ENCODE assay signal across 23 cellular contexts in genomic region chr4:176309772-176310171, GRCh38. TPM values are rescaled to one million over a fixed set of nuclear protein-coding genes. Genes with fewer than 3 reads are reported as not detected.
DNase-seq lines count a peak whose midpoint lies in the region; ATAC-seq and TF ChIP-seq lines count a peak whose summit lies in the region.
"Had no signal": no experiment of that assay in that cellular context is flagged by ENCODE, and none has a peak within 500 bp of the region (broad histone marks: within the 10 kb centered on the region; RNA-seq: fewer than 3 reads in every experiment).

No MANE protein-coding gene starts in this region.

- H3K9me3 Mint-ChIP-seq in HFFc6 = no peaks in the 10 kb centered on the region
- H3K9me3 Mint-ChIP-seq: IgD-negative memory B cell; mesothelial cell of epicardium; neural progenitor cell; stimulated activated naive CD8-positive, alpha-beta T cell treated with anti-CD3 and anti-CD28 coated beads, Interleukin-15, Interleukin-2, amounts not matched to agents 100 ng/mL and 50 ng/mL, for 24 hours had no signal

- H3K36me3 Mint-ChIP-seq in HFFc6 (ENCODE audit: low read depth) = no peaks in the 10 kb centered on the region
- H3K36me3 Mint-ChIP-seq: mesothelial cell of epicardium, neural progenitor cell had no signal

- H3K4me3 Mint-ChIP-seq in HFFc6 = no peak overlapping the region
- H3K4me3 Mint-ChIP-seq: B cell; mesothelial cell of epicardium; neural progenitor cell; stimulated activated naive CD8-positive, alpha-beta T cell treated with anti-CD3 and anti-CD28 coated beads, Interleukin-15, Interleukin-2, amounts not matched to agents 100 ng/mL and 50 ng/mL, for 24 hours had no signal

- ATAC-seq in HG02588 (IDR thresholded peaks at IDR 0.05; ENCODE audit: unreplicated experiment) = no peak
- no peak for ATAC-seq in GM21723 (IDR thresholded peaks at IDR 0.05; ENCODE audit: unreplicated experiment)
- ATAC-seq: left cardiac atrium, psoas muscle had no signal

- H3K27ac Mint-ChIP-seq in HFFc6 = no peak overlapping the region; the same call in 1 of the 2 replicates
- H3K27ac Mint-ChIP-seq: B cell; IgD-negative memory B cell; mesothelial cell of epicardium; neural progenitor cell; stimulated activated naive CD8-positive, alpha-beta T cell treated with anti-CD3 and anti-CD28 coated beads, Interleukin-15, Interleukin-2, amounts not matched to agents 100 ng/mL and 50 ng/mL, for 24 hours had no signal

- no peaks in the 10 kb centered on the region; the same call in none of the 2 replicates for H3K27me3 Mint-ChIP-seq in HFFc6 (ENCODE audit: insufficient read depth)

- no peak overlapping the region for H3K4me3 ChIP-seq in epithelial cell of esophagus (ENCODE audit: low read length)
- H3K4me3 ChIP-seq: dorsolateral prefrontal cortex, neural progenitor cell, psoas muscle, skin epidermis, tibial nerve had no signal

- peaks cover 26% of the 10 kb centered on the region for H3K4me1 Mint-ChIP-seq in HFFc6 (ENCODE audit: low read depth)
- H3K4me1 Mint-ChIP-seq: mesothelial cell of epicardium had no signal

- TF ChIP-seq CTCF in HFFc6 (IDR thresholded peaks at IDR 0.05) (no peak), epithelial cell of esophagus (IDR thresholded peaks at IDR 0.05; ENCODE audit: insufficient read depth, low read depth, low read length, missing control alignments) (no peak)

- peak; percentile 23 for DNase-seq in HFFc6
- peak; percentile 14 for DNase-seq in M059J (ENCODE audit: low read depth)
- peak; percentile 58 for DNase-seq in epithelial cell of esophagus (ENCODE audit: low read depth)
- DNase-seq in NCI-H187 treated with DMSO at 0.1 percent for 48 hours (lab: John Stamatoyannopoulos, UW) = no peak
- no peak for DNase-seq in UCSD-AML1 (lab: John Stamatoyannopoulos, UW; ENCODE audit: unreplicated experiment)
- DNase-seq: activated CD4-positive, alpha-beta T cell treated with anti-CD3 and anti-CD28 coated beads for 48 hours; activated effector memory CD4-positive, alpha-beta T cell treated with anti-CD3 and anti-CD28 coated beads, Interleukin-2, amount 50 U/mL, for 16 hours; Calu3; dorsolateral prefrontal cortex; left cardiac atrium; NCI-H1048; NCI-H510A; psoas muscle had no signal

RNA-seq across cellular contexts. Expression of gene SPCS3, which starts 10.0 kb away (rescaled TPM):
- total RNA-seq in HFFc6 (2021; fragmentation: NEBNext Ultra II Directional; extraction: Animal tissue kit (Norgen Biotek cat#: 25700)) = 100 to 1,000 TPM; 163 to 250 (median 180) TPM
- total RNA-seq in M059J (2014; rRNA removed; shearing (Covaris generic)) = 55.2 and 67.2 TPM in 2 replicates

RNA-seq across cellular contexts. Expression of gene ASB5, which starts 40.8 kb away (rescaled TPM):
- total RNA-seq in HFFc6 (2021; fragmentation: NEBNext Ultra II Directional; extraction: Animal tissue kit (Norgen Biotek cat#: 25700)) = under 1 TPM in 3 of 6 experiments, not detected in 3; 0.14 to 0.21 (median 0.17) TPM
- 0.57 TPM in 1 of 2 replicates, not detected in the other for total RNA-seq in M059J (2014; rRNA removed; shearing (Covaris generic))
- total RNA-seq: B cell, Calu3, epithelial cell of proximal tubule, mesothelial cell of epicardium, tibial nerve had no signal

Comparison
In these comparisons a context has a peak if more than half of its experiments do, and no peak if none do; other contexts are left out.
1. DNase-seq: peak in HFFc6 (single experiment), M059J (single experiment) and epithelial cell of esophagus (single experiment); none in NCI-H187 treated with DMSO at 0.1 percent for 48 hours (single experiment) and UCSD-AML1 (single experiment).